ENCODE assay signal across 8 cellular contexts in genomic region chr6:166343157-166343502, GRCh38. TPM values are rescaled to one million over a fixed set of nuclear protein-coding genes. Genes with fewer than 3 reads are reported as not detected.
DNase-seq lines count a peak whose midpoint lies in the region; ATAC-seq and TF ChIP-seq lines count a peak whose summit lies in the region.

No MANE protein-coding gene starts in this region.

- H3K27me3 ChIP-seq in Peyer's patch: no peaks in the 10 kb centered on the region
- H3K27me3 ChIP-seq in esophagus muscularis mucosa: no peaks in the 10 kb centered on the region
- H3K27me3 ChIP-seq in rectal smooth muscle tissue (ENCODE audit: control insufficient read depth, insufficient read depth, low read length): no peaks in the 10 kb centered on the region

- no peaks in the 10 kb centered on the region for H3K27me3 Mint-ChIP-seq in T-helper 1 cell treated with Interleukin-12 subunit alpha and Interleukin-12 subunit beta and Interleukin-4 antibody, amounts not matched to agents 30 μg/mL and 1 μg/mL, for 36 hours (ENCODE audit: low read depth)

- 31% methylated on average over 3 of the region's 3 CpGs for WGBS in esophagus muscularis mucosa

- H3K9ac ChIP-seq in rectal smooth muscle tissue (ENCODE audit: low read length): peak overlapping the region; percentile 95

- TF ChIP-seq POLR2A in Peyer's patch (IDR thresholded peaks at IDR 0.05) (no peak), esophagus muscularis mucosa (IDR thresholded peaks at IDR 0.05; ENCODE audit: low read depth) (no peak)

- intact Hi-C loops in esophagus muscularis mucosa (cut with DNase I): loop anchor here (2.0 kb wide), 1 partner anchor 42 kb away; no protein-coding TSS in a partner anchor

- no peak for TF ChIP-seq EP300 in esophagus muscularis mucosa (IDR thresholded peaks at IDR 0.05)

- ATAC-seq in HG02884 (IDR thresholded peaks at IDR 0.05; ENCODE audit: unreplicated experiment): peak; percentile 28

- H3K4me1 Mint-ChIP-seq in T-helper 1 cell treated with Interleukin-12 subunit alpha and Interleukin-12 subunit beta and Interleukin-4 antibody, amounts not matched to agents 30 μg/mL and 1 μg/mL, for 36 hours (ENCODE audit: low read depth): peaks cover 8% of the 10 kb centered on the region

- no peak for TF ChIP-seq CTCF in Peyer's patch (IDR thresholded peaks at IDR 0.05)
- no peak for TF ChIP-seq CTCF in esophagus muscularis mucosa (IDR thresholded peaks at IDR 0.05)

- peaks cover 0 to 25% (median 10%) of the 10 kb centered on the region in 4 donors for H3K4me1 ChIP-seq in Peyer's patch
- H3K4me1 ChIP-seq in esophagus muscularis mucosa: peaks cover 27 to 47% (median 43%) of the 10 kb centered on the region in 4 donors
- H3K4me1 ChIP-seq in rectal smooth muscle tissue (ENCODE audit: control insufficient read depth, insufficient read depth, low read length): peaks cover 4% of the 10 kb centered on the region

- H3K9me3 Mint-ChIP-seq in T-helper 1 cell treated with Interleukin-12 subunit alpha and Interleukin-12 subunit beta and Interleukin-4 antibody, amounts not matched to agents 30 μg/mL and 1 μg/mL, for 36 hours: no peaks in the 10 kb centered on the region

- DNase-seq in T-helper 1 cell: no peak
- no peak for DNase-seq in Peyer's patch
- no peak for DNase-seq in esophagus muscularis mucosa (ENCODE audit: extremely low spot score)
- DNase-seq in stimulated activated CD4-positive, alpha-beta T cell treated with anti-CD3 and anti-CD28 coated beads, Interleukin-4, amount 100 ng/mL, for 1 hour: no peak
- no peak for DNase-seq in NCI-H82 (lab: John Stamatoyannopoulos, UW)

- H3K36me3 ChIP-seq in Peyer's patch: no peaks in the 10 kb centered on the region
- H3K36me3 ChIP-seq in esophagus muscularis mucosa: peaks cover 0 to 4% (median 0%) of the 10 kb centered on the region in 4 donors
- H3K36me3 ChIP-seq in rectal smooth muscle tissue (ENCODE audit: control insufficient read depth, insufficient read depth, low read length): no peaks in the 10 kb centered on the region

- H3K4me3 ChIP-seq in Peyer's patch (peak overlapping the region; percentile 85 to 99 (median 90)), esophagus muscularis mucosa (peak overlapping the region; percentile 72 to 99 (median 88)), rectal smooth muscle tissue (ENCODE audit: low read length) (peak overlapping the region; percentile 96)

- H3K27ac ChIP-seq in Peyer's patch: peak overlapping the region; percentile 86 to 98 (median 94)
- peak overlapping the region; percentile 82 to 92 (median 88) for H3K27ac ChIP-seq in esophagus muscularis mucosa (replicated peaks in 1 of 4)
- no peak overlapping the region for H3K27ac ChIP-seq in rectal smooth muscle tissue (ENCODE audit: low read depth, low read length)

- H3K27ac Mint-ChIP-seq in T-helper 1 cell treated with Interleukin-12 subunit alpha and Interleukin-12 subunit beta and Interleukin-4 antibody, amounts not matched to agents 30 μg/mL and 1 μg/mL, for 36 hours: peak overlapping the region; percentile 41

- H3K9me3 ChIP-seq in Peyer's patch (no peaks in the 10 kb centered on the region), esophagus muscularis mucosa (no peaks in the 10 kb centered on the region)

- peak overlapping the region; percentile 38 for H3K4me3 Mint-ChIP-seq in T-helper 1 cell treated with Interleukin-12 subunit alpha and Interleukin-12 subunit beta and Interleukin-4 antibody, amounts not matched to agents 30 μg/mL and 1 μg/mL, for 36 hours

- H3K36me3 Mint-ChIP-seq in T-helper 1 cell treated with Interleukin-12 subunit alpha and Interleukin-12 subunit beta and Interleukin-4 antibody, amounts not matched to agents 30 μg/mL and 1 μg/mL, for 36 hours (ENCODE audit: low read depth): peaks cover 6% of the 10 kb centered on the region

RNA-seq across cellular contexts. Expression of gene SFT2D1, which starts 0.8 kb away (rescaled TPM):
- total RNA-seq in Peyer's patch (10 to 100 TPM; 26.4 to 31.9 (median 28.2) TPM), esophagus muscularis mucosa (10 to 100 TPM; 19.8 to 34.9 (median 27.9) TPM)

RNA-seq across cellular contexts. Expression of gene PRR18, which starts 34.9 kb away (rescaled TPM):
- total RNA-seq in Peyer's patch (not detected), esophagus muscularis mucosa (under 1 TPM in 1 of 4 donors, not detected in 3; 0.23 TPM)

RNA-seq across cellular contexts. Expression of gene MPC1, which starts 39.6 kb away (rescaled TPM):
- 10 to 100 TPM; 45.6 to 75.3 (median 59.8) TPM for total RNA-seq in Peyer's patch
- total RNA-seq in esophagus muscularis mucosa: 10 to 100 TPM; 54.7 to 68.1 (median 63.1) TPM
